8 cellular contexts compared by ENCODE assay signal in the genomic region with DNA sequence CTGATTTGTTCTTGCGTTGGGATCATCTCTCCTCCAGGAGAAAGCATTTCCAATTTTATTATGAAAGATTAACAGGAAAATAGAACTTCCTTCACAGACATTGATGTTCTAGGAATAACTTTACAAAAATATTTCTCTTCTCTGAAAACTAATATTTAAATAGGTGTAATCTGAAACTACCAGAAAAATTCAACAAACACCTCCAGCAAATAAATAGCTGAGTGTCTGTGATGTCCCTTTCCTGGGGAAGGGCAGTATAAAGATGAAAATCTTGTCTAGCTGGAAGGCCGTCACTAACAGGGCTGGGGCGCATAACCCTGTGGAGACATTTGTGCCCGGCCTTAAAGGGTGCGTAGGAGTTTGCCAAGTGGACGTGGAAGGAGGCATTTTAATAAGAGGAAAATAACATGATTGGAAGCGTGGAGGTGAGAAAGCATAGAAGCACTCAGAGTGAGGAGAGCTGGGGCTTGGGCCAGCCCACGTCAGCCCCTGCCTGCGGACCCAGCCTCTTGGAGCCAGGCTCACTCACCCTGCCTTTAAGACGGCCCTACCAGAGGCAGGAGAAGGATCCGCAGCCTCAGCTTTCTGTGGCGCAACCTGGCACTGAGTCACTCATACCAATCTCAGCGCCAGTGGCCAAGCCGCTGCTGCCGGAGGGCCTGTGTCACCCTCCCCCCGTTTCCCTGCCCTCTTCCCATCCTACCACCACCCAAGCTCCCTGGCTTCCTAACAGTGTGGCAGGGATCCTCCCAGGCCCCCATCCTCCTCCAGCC.
A peak's percentile ranks its signal among the peaks of the same experiment; 100 is the strongest.
DNase-seq lines count a peak whose midpoint lies in the region; ATAC-seq and TF ChIP-seq lines count a peak whose summit lies in the region.

No MANE protein-coding gene starts in this region.

- no peak for TF ChIP-seq EP300 in esophagus muscularis mucosa (IDR thresholded peaks at IDR 0.05)

- no peaks in the 10 kb centered on the region for H3K9me3 Mint-ChIP-seq in CD4-positive, CD25-positive, alpha-beta regulatory T cell
- no peaks in the 10 kb centered on the region for H3K9me3 Mint-ChIP-seq in activated B cell treated with CpG ODN at 0.5 μM for 24 hours

- CTCF ChIA-PET in activated B cell treated with CpG ODN at 0.5 μM for 24 hours (lab: Charles Lee): interaction anchor here (1.1 to 4.4 kb wide), 6 partner anchors 14 to 486 kb away, joined by 3 to 26 read pairs (median 6); no protein-coding TSS in a partner anchor

- TF ChIP-seq CTCF in activated B cell treated with CpG ODN at 0.5 μM for 24 hours (IDR thresholded peaks at IDR 0.05) (no peak), esophagus muscularis mucosa (IDR thresholded peaks at IDR 0.05) (no peak)

- peaks cover 45% of the 10 kb centered on the region for H3K4me1 ChIP-seq in CD4-positive, CD25-positive, alpha-beta regulatory T cell (ENCODE audit: control insufficient read depth, insufficient read depth, low read length, poor library complexity, severe bottlenecking)
- H3K4me1 ChIP-seq in esophagus muscularis mucosa: peaks cover 0 to 31% (median 28%) of the 10 kb centered on the region in 4 donors

- peak overlapping the region; percentile 75 for H3K27ac ChIP-seq in CD4-positive, CD25-positive, alpha-beta regulatory T cell (ENCODE audit: insufficient read depth, low read length, poor library complexity, severe bottlenecking)
- H3K27ac ChIP-seq in esophagus muscularis mucosa (replicated peaks in 1 of 4): peak overlapping the region in 3 of 4 donors; percentile 20 to 32 (median 26)

- no peak for TF ChIP-seq POLR2A in esophagus muscularis mucosa (IDR thresholded peaks at IDR 0.05; ENCODE audit: low read depth)

- H3K9me3 ChIP-seq in CD4-positive, CD25-positive, alpha-beta regulatory T cell (ENCODE audit: control insufficient read depth in 2 of 2, low read length in 2 of 2): no peaks in the 10 kb centered on the region
- H3K9me3 ChIP-seq in esophagus muscularis mucosa: no peaks in the 10 kb centered on the region

- H3K27me3 Mint-ChIP-seq in CD4-positive, CD25-positive, alpha-beta regulatory T cell: no peaks in the 10 kb centered on the region
- H3K27me3 Mint-ChIP-seq in activated B cell treated with CpG ODN at 0.5 μM for 24 hours: no peaks in the 10 kb centered on the region

- peak overlapping the region; percentile 45 for H3K4me3 ChIP-seq in CD4-positive, CD25-positive, alpha-beta regulatory T cell (ENCODE audit: low read depth, low read length)
- H3K4me3 ChIP-seq in esophagus muscularis mucosa: no peak overlapping the region

- peak overlapping the region; percentile 47 to 86 (median 80) for H3K4me3 Mint-ChIP-seq in CD4-positive, CD25-positive, alpha-beta regulatory T cell
- H3K4me3 Mint-ChIP-seq in activated B cell treated with CpG ODN at 0.5 μM for 24 hours: peak overlapping the region; percentile 83

- H3K36me3 ChIP-seq in CD4-positive, CD25-positive, alpha-beta regulatory T cell (ENCODE audit: control insufficient read depth, insufficient read depth, low read length): no peaks in the 10 kb centered on the region
- no peaks in the 10 kb centered on the region for H3K36me3 ChIP-seq in esophagus muscularis mucosa

- peaks cover 51 to 67% (median 54%) of the 10 kb centered on the region in 4 donors for H3K4me1 Mint-ChIP-seq in CD4-positive, CD25-positive, alpha-beta regulatory T cell
- peaks cover 49% of the 10 kb centered on the region for H3K4me1 Mint-ChIP-seq in activated B cell treated with CpG ODN at 0.5 μM for 24 hours

- intact Hi-C loops in activated B cell treated with CpG ODN at 0.5 μM for 24 hours (cut with micrococcal nuclease): loop anchor here (1.0 to 2.0 kb wide), 2 partner anchors 15 to 35 kb away; no protein-coding TSS in a partner anchor
- intact Hi-C loops in esophagus muscularis mucosa (cut with DNase I): no loop called here

- peak in 2 of 3 donors; percentile 21 to 56 for DNase-seq in CD4-positive, CD25-positive, alpha-beta regulatory T cell
- no peak for DNase-seq in activated B cell treated with CpG ODN at 0.5 μM for 24 hours
- peak; percentile 60 for DNase-seq in esophagus muscularis mucosa (ENCODE audit: extremely low spot score)
- peak; percentile 31 for DNase-seq in stimulated activated CD4-positive, alpha-beta T cell treated with anti-CD3 and anti-CD28 coated beads, Interleukin-4, amount 100 ng/mL, for 1 hour
- no peak for DNase-seq in NCI-H82 treated with DMSO at 0.1 percent for 48 hours (lab: John Stamatoyannopoulos, UW; ENCODE audit: unreplicated experiment)
- DNase-seq in globus pallidus (ENCODE audit: low spot score): no peak

- H3K27ac Mint-ChIP-seq in CD4-positive, CD25-positive, alpha-beta regulatory T cell: peak overlapping the region; percentile 92 to 98 (median 93)
- H3K27ac Mint-ChIP-seq in activated B cell treated with CpG ODN at 0.5 μM for 24 hours: peak overlapping the region; percentile 85

- POLR2A ChIA-PET in activated B cell treated with CpG ODN at 0.5 μM for 24 hours (lab: Charles Lee): interaction anchor here (0.6 to 3.8 kb wide), 8 partner anchors 22 to 479 kb away, joined by 3 to 22 read pairs (median 4); partner anchors contain the start of gene TAB2

- ATAC-seq in CD4-positive, CD25-positive, alpha-beta regulatory T cell (ENCODE audit: low read depth in 2 of 2): peak; percentile 14 to 32
- peak; percentile 20 for ATAC-seq in HG02981 (IDR thresholded peaks at IDR 0.05; ENCODE audit: unreplicated experiment)
- ATAC-seq in activated B cell treated with CpG ODN at 0.5 μM for 24 hours (ENCODE audit: low read depth): no peak
- no peak for ATAC-seq in HG03378 (IDR thresholded peaks at IDR 0.05; ENCODE audit: unreplicated experiment)

- no peaks in the 10 kb centered on the region for H3K27me3 ChIP-seq in CD4-positive, CD25-positive, alpha-beta regulatory T cell (ENCODE audit: control insufficient read depth, insufficient read depth, low read length)
- H3K27me3 ChIP-seq in esophagus muscularis mucosa: no peaks in the 10 kb centered on the region

- no peaks in the 10 kb centered on the region for H3K36me3 Mint-ChIP-seq in CD4-positive, CD25-positive, alpha-beta regulatory T cell
- H3K36me3 Mint-ChIP-seq in activated B cell treated with CpG ODN at 0.5 μM for 24 hours (ENCODE audit: low read depth): peaks cover 17% of the 10 kb centered on the region

- WGBS in esophagus muscularis mucosa: 91% methylated on average over 16 of the region's 16 CpGs

Comparison
In these comparisons a context has a peak if more than half of its experiments do, and no peak if none do; other contexts are left out.
1. ATAC-seq: peak in CD4-positive, CD25-positive, alpha-beta regulatory T cell (2 of 2) and HG02981 (single experiment); none in activated B cell treated with CpG ODN at 0.5 μM for 24 hours (single experiment) and HG03378 (single experiment).
2. DNase-seq: peak in CD4-positive, CD25-positive, alpha-beta regulatory T cell (2 of 3), esophagus muscularis mucosa (single experiment) and stimulated activated CD4-positive, alpha-beta T cell treated with anti-CD3 and anti-CD28 coated beads, Interleukin-4, amount 100 ng/mL, for 1 hour (single experiment); none in activated B cell treated with CpG ODN at 0.5 μM for 24 hours (single experiment), NCI-H82 treated with DMSO at 0.1 percent for 48 hours (single experiment) and globus pallidus (single experiment).